In genomic region chr2:12300927-12301326, GRCh38 we compare ENCODE assay signal across 1 cellular context.
TF ChIP-seq lines count a peak whose summit lies in the region.

No MANE protein-coding gene starts in this region.

TF ChIP-seq in endothelial cell of umbilical vein, 7 proteins besides CTCF, POLR2A, EP300 and RAD21:
- TF ChIP-seq FOS (IDR thresholded peaks at IDR 0.05; ENCODE audit: borderline replicate concordance, insufficient read depth, low read length) (no peak), GATA2 (IDR thresholded peaks at IDR 0.05; ENCODE audit: insufficient read depth, insufficient read length, low read depth, low read length) (no peak), MYC (IDR thresholded peaks at IDR 0.05; ENCODE audit: low read depth, low read length) (no peak), POLR2AphosphoS5 (IDR thresholded peaks at IDR 0.05; ENCODE audit: insufficient read depth, low read depth, low read length) (no peak)
